Comparison of ENCODE assay signal across 15 cellular contexts in the genomic region with DNA sequence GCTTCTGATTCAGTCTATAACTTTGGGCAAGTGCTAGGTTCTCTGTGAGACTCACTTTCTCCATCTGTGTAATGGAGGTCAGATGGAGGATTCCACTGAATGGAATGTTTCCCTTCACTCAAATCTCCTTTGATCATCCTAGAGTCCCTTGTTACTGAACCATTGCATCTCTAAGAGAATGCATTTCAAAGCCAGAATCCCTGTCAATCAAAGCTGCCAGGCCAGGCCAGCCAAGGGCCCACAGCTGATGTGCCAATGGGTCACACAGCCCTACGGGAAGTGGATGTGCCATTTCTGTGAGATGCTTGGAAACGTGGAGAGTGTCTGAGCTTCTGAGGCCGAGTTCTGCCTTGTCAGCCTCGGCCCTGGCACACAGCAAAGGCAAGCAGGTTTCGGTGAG. TPM values are rescaled to one million over a fixed set of nuclear protein-coding genes. Genes with fewer than 3 reads are reported as not detected.
DNase-seq lines count a peak whose midpoint lies in the region; ATAC-seq and TF ChIP-seq lines count a peak whose summit lies in the region.
"Had no signal": no experiment of that assay in that cellular context is flagged by ENCODE, and none has a peak within 500 bp of the region (broad histone marks: within the 10 kb centered on the region; RNA-seq: fewer than 3 reads in every experiment).

No MANE protein-coding gene starts in this region.

- H3K4me3 Mint-ChIP-seq in WTC11: no peak overlapping the region
- H3K4me3 Mint-ChIP-seq in nephron progenitor cell: no peak overlapping the region
- no peak overlapping the region for H3K4me3 Mint-ChIP-seq in stimulated activated naive B cell treated with anti-CD40 and anti-IgM and Interleukin-4, amounts not matched to agents 10 μg/mL and 1 μg/mL and 100 μg/mL, for 72 hours
- H3K4me3 Mint-ChIP-seq: CD4-positive, alpha-beta memory T cell had no signal

- intact Hi-C loops in right cardiac atrium (cut with DNase I): no loop called here
- intact Hi-C loops in Right ventricle myocardium superior (cut with DNase I): no loop called here
- intact Hi-C loops in esophagus muscularis mucosa (cut with DNase I): no loop called here

- CTCF ChIA-PET in WTC11 (lab: Charles Lee): interaction anchor here (0.6 to 2.4 kb wide), 7 partner anchors 11 to 96 kb away, joined by 3 to 12 read pairs (median 6); no protein-coding TSS in a partner anchor

- H3K9me3 ChIP-seq in right cardiac atrium (ENCODE audit: control insufficient read depth, low read length) (no peaks in the 10 kb centered on the region), esophagus muscularis mucosa (no peaks in the 10 kb centered on the region)
- H3K9me3 ChIP-seq: A549, BE2C, HAP-1 had no signal

- H3K27ac Mint-ChIP-seq in WTC11 (peak overlapping the region; percentile 22; the same call in 1 of the 2 replicates), nephron progenitor cell (peak overlapping the region; percentile 71)
- H3K27ac Mint-ChIP-seq in stimulated activated naive B cell treated with anti-CD40 and anti-IgM and Interleukin-4, amounts not matched to agents 10 μg/mL and 1 μg/mL and 100 μg/mL, for 72 hours: no peak overlapping the region
- H3K27ac Mint-ChIP-seq: CD4-positive, alpha-beta memory T cell had no signal

- 62% methylated on average over 5 of the region's 5 CpGs for WGBS in right cardiac atrium
- 80% methylated on average over 2 of the region's 5 CpGs for WGBS in esophagus muscularis mucosa

- no peak for DNase-seq in right cardiac atrium
- no peak for DNase-seq in Right ventricle myocardium superior
- DNase-seq in WTC11 (ENCODE audit: low spot score): no peak
- DNase-seq in nephron progenitor cell: no peak
- DNase-seq in stimulated activated naive B cell treated with anti-CD40 and anti-IgM and Interleukin-4, amounts not matched to agents 10 μg/mL and 1 μg/mL and 100 μg/mL, for 72 hours: no peak
- DNase-seq in esophagus muscularis mucosa (ENCODE audit: extremely low spot score): no peak
- no peak for DNase-seq in activated CD4-positive, alpha-beta T cell treated with anti-CD3 and anti-CD28 coated beads for 48 hours
- DNase-seq: BE2C; CD4-positive, alpha-beta memory T cell; COR-L47; DND-41; GF-D8 had no signal

- H3K4me1 ChIP-seq in right cardiac atrium (ENCODE audit: control insufficient read depth, insufficient read depth, low read length) (peaks cover 5% of the 10 kb centered on the region), esophagus muscularis mucosa (peaks cover 0 to 9% (median 0%) of the 10 kb centered on the region in 4 donors)
- H3K4me1 ChIP-seq: A549, BE2C, HAP-1 had no signal

- H3K4me1 Mint-ChIP-seq in WTC11 (peaks cover 10% of the 10 kb centered on the region; the same call in 1 of the 2 replicates), nephron progenitor cell (no peaks in the 10 kb centered on the region)
- no peaks in the 10 kb centered on the region for H3K4me1 Mint-ChIP-seq in stimulated activated naive B cell treated with anti-CD40 and anti-IgM and Interleukin-4, amounts not matched to agents 10 μg/mL and 1 μg/mL and 100 μg/mL, for 72 hours
- H3K4me1 Mint-ChIP-seq: CD4-positive, alpha-beta memory T cell had no signal

- ATAC-seq in right cardiac atrium (no peak), Right ventricle myocardium superior (ENCODE audit: poor library complexity) (no peak), WTC11 (no peak)
- no peak for ATAC-seq in stimulated activated naive B cell treated with anti-CD40 and anti-IgM and Interleukin-4, amounts not matched to agents 10 μg/mL and 1 μg/mL and 100 μg/mL, for 72 hours (replicated peaks)
- ATAC-seq: A549 had no signal

- TF ChIP-seq CTCF in WTC11 (IDR thresholded peaks at IDR 0.05) (no peak), nephron progenitor cell (IDR thresholded peaks at IDR 0.05) (no peak), esophagus muscularis mucosa (IDR thresholded peaks at IDR 0.05) (no peak)

- peak overlapping the region; percentile 78 for H3K27ac ChIP-seq in right cardiac atrium (ENCODE audit: low read length)
- no peak overlapping the region for H3K27ac ChIP-seq in esophagus muscularis mucosa (replicated peaks in 1 of 4)
- H3K27ac ChIP-seq: A549, C4-2B had no signal

- H3K27me3 ChIP-seq in right cardiac atrium (ENCODE audit: control insufficient read depth, insufficient read depth) (no peaks in the 10 kb centered on the region), esophagus muscularis mucosa (no peaks in the 10 kb centered on the region)
- H3K27me3 ChIP-seq: BE2C had no signal

- H3K4me3 ChIP-seq in right cardiac atrium (ENCODE audit: low read length): no peak overlapping the region
- H3K4me3 ChIP-seq in esophagus muscularis mucosa: no peak overlapping the region
- H3K4me3 ChIP-seq: A549, HAP-1 had no signal

- H3K36me3 Mint-ChIP-seq in WTC11 (no peaks in the 10 kb centered on the region; the same call in 1 of the 2 replicates), nephron progenitor cell (ENCODE audit: low read depth) (no peaks in the 10 kb centered on the region)
- H3K36me3 Mint-ChIP-seq in stimulated activated naive B cell treated with anti-CD40 and anti-IgM and Interleukin-4, amounts not matched to agents 10 μg/mL and 1 μg/mL and 100 μg/mL, for 72 hours: no peaks in the 10 kb centered on the region
- H3K36me3 Mint-ChIP-seq: CD4-positive, alpha-beta memory T cell had no signal

- H3K36me3 ChIP-seq in esophagus muscularis mucosa: peaks cover 0 to 23% (median 0%) of the 10 kb centered on the region in 4 donors
- H3K36me3 ChIP-seq: BE2C, HAP-1 had no signal

- POLR2A ChIA-PET in WTC11 (lab: Charles Lee): no interaction called here

- no peaks in the 10 kb centered on the region for H3K9me3 Mint-ChIP-seq in WTC11
- no peaks in the 10 kb centered on the region for H3K9me3 Mint-ChIP-seq in nephron progenitor cell
- no peaks in the 10 kb centered on the region for H3K9me3 Mint-ChIP-seq in stimulated activated naive B cell treated with anti-CD40 and anti-IgM and Interleukin-4, amounts not matched to agents 10 μg/mL and 1 μg/mL and 100 μg/mL, for 72 hours
- H3K9me3 Mint-ChIP-seq: CD4-positive, alpha-beta memory T cell had no signal

- TF ChIP-seq EP300 in esophagus muscularis mucosa (IDR thresholded peaks at IDR 0.05): no peak

- H3K27me3 Mint-ChIP-seq in WTC11 (ENCODE audit: low read depth) (no peaks in the 10 kb centered on the region; the same call in 1 of the 2 replicates), nephron progenitor cell (ENCODE audit: low read depth, poor library complexity) (peaks cover 9% of the 10 kb centered on the region)
- H3K27me3 Mint-ChIP-seq in stimulated activated naive B cell treated with anti-CD40 and anti-IgM and Interleukin-4, amounts not matched to agents 10 μg/mL and 1 μg/mL and 100 μg/mL, for 72 hours: peaks cover 0 to 7% of the 10 kb centered on the region in 2 donors
- H3K27me3 Mint-ChIP-seq: CD4-positive, alpha-beta memory T cell had no signal

- no peak for TF ChIP-seq POLR2A in esophagus muscularis mucosa (IDR thresholded peaks at IDR 0.05; ENCODE audit: low read depth)

TF ChIP-seq in WTC11, 78 proteins besides CTCF, POLR2A, EP300 and RAD21:
- no peak for TF ChIP-seq ZNF416 (CRISPR knock-in tag; IDR thresholded peaks at IDR 0.05)
- TF ChIP-seq GTF2I (CRISPR knock-in tag; conservative IDR thresholded peaks at IDR 0.05): no peak
- TF ChIP-seq SOX15 (CRISPR knock-in tag; IDR thresholded peaks at IDR 0.05): no peak
- TF ChIP-seq CREB1 (CRISPR knock-in tag; IDR thresholded peaks at IDR 0.05): no peak
- TF ChIP-seq KAT7 (CRISPR knock-in tag; IDR thresholded peaks at IDR 0.05; ENCODE audit: borderline replicate concordance): no peak
TF ChIP-seq in WTC11: peak in this region for 0.

RNA-seq across cellular contexts. Expression of gene SCN5A, which starts 32.4 kb away (rescaled TPM):
- total RNA-seq in right cardiac atrium: 100 to 1,000 TPM; 131 to 202 (median 142) TPM
- polyA plus RNA-seq in right cardiac atrium: 69.0 TPM
- total RNA-seq in Right ventricle myocardium superior: 162 TPM
- 10.0 to 13.6 TPM (median 11.8 TPM) in 3 replicates for total RNA-seq in WTC11 (2021)
- total RNA-seq in esophagus muscularis mucosa: 1 to 10 TPM in 2 of 4 donors, under 1 TPM in 2; 0.42 to 1.3 (median 0.77) TPM
- polyA plus RNA-seq: CD4-positive, alpha-beta memory T cell had no signal
